In the genomic region with DNA sequence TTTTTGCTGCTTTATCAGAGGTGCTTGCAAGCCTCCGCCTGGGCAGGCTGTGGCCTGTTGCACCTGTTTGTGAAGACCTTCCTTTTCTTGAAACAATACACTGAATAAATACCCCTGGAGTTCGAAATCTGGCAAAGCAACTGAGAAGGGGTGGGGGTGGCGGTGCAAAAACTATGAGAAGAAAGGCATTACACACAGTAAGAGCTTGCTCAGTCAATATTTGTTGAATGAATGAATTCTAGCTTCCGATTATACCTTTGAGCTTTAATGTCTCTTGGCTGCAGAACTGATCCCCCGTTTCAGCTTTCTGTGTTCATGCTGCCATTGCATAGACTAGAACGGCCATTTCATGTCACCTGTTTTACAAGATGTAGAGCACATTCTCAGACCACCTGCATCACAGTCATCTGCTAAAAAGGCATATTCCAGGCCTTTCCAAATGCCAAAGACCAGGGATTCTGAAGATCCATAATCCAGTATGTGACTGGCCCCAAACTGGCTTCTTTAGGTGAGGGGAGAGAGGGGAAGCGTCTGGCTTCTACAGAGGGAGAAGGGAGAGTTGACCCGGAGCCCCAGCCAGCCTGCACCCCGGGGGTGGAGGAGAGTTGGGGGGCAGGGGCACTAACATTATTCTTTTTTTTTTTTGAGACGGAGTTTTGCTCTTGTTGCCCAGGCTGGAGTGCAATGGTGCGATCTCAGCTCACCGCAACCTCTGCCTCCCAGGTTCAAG, we compare ENCODE assay signal across 1 cellular context.
TF ChIP-seq lines count a peak whose summit lies in the region.

No MANE protein-coding gene starts in this region.

TF ChIP-seq in HepG2, 621 proteins besides CTCF, POLR2A, EP300 and RAD21 (continued from another document and continues in another):
- TF ChIP-seq, protein P1, sequence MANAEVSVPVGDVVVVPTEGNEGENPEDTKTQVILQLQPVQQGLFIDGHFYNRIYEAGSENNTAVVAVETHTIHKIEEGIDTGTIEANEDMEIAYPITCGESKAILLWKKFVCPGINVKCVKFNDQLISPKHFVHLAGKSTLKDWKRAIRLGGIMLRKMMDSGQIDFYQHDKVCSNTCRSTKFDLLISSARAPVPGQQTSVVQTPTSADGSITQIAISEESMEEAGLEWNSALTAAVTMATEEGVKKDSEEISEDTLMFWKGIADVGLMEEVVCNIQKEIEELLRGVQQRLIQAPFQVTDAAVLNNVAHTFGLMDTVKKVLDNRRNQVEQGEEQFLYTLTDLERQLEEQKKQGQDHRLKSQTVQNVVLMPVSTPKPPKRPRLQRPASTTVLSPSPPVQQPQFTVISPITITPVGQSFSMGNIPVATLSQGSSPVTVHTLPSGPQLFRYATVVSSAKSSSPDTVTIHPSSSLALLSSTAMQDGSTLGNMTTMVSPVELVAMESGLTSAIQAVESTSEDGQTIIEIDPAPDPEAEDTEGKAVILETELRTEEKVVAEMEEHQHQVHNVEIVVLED (CRISPR knock-in tag; IDR thresholded peaks at IDR 0.05; ENCODE audit: borderline replicate concordance) = no peak
- TF ChIP-seq ETV5 (CRISPR knock-in tag; IDR thresholded peaks at IDR 0.05; ENCODE audit: borderline replicate concordance) (peak; percentile 95), KAT8 (CRISPR knock-in tag; IDR thresholded peaks at IDR 0.05) (peak; percentile 48; the same call in 1 of the 2 replicates), RXRB (CRISPR knock-in tag; IDR thresholded peaks at IDR 0.05; ENCODE audit: borderline replicate concordance) (peak; percentile 78), CC2D1A (CRISPR knock-in tag; IDR thresholded peaks at IDR 0.05) (no peak), ZNF354B (CRISPR knock-in tag; IDR thresholded peaks at IDR 0.05) (no peak), ZSCAN9 (CRISPR knock-in tag; IDR thresholded peaks at IDR 0.05; ENCODE audit: borderline replicate concordance) (peak; percentile 78; the same call in 1 of the 2 replicates), STAG1 (CRISPR knock-in tag; IDR thresholded peaks at IDR 0.05) (peak; percentile 32), ZNF549 (CRISPR knock-in tag; IDR thresholded peaks at IDR 0.05) (no peak), RBM22 (optimal IDR thresholded peaks at IDR 0.05; ENCODE audit: low read length) (no peak), ZNF674 (CRISPR knock-in tag; IDR thresholded peaks at IDR 0.05; ENCODE audit: low read depth) (no peak), ZNF589 (CRISPR knock-in tag; conservative IDR thresholded peaks at IDR 0.05) (no peak), KDM3A (CRISPR knock-in tag; IDR thresholded peaks at IDR 0.05; ENCODE audit: low read depth) (peak; percentile 53; the same call in 1 of the 2 replicates), MTA1 (CRISPR knock-in tag; IDR thresholded peaks at IDR 0.05; ENCODE audit: borderline replicate concordance) (no peak), ZNF256 (CRISPR knock-in tag; conservative IDR thresholded peaks at IDR 0.05) (no peak), ZNF207 (IDR thresholded peaks at IDR 0.05; ENCODE audit: borderline replicate concordance) (no peak), HOXA9 (CRISPR knock-in tag; IDR thresholded peaks at IDR 0.05; ENCODE audit: borderline replicate concordance) (no peak), ZNF484 (CRISPR knock-in tag; IDR thresholded peaks at IDR 0.05; ENCODE audit: borderline replicate concordance, low read depth) (no peak), ZNF782 (CRISPR knock-in tag; IDR thresholded peaks at IDR 0.05; ENCODE audit: borderline replicate concordance) (no peak), FOSL1 (CRISPR knock-in tag; IDR thresholded peaks at IDR 0.05; ENCODE audit: borderline replicate concordance) (no peak), ZNF543 (CRISPR knock-in tag; IDR thresholded peaks at IDR 0.05) (no peak), ZNF317 (CRISPR knock-in tag; IDR thresholded peaks at IDR 0.05) (no peak), ZNF577 (CRISPR knock-in tag; IDR thresholded peaks at IDR 0.05; ENCODE audit: borderline replicate concordance, low read depth) (no peak), REPIN1 (CRISPR knock-in tag; IDR thresholded peaks at IDR 0.05; ENCODE audit: borderline replicate concordance, low read depth) (no peak), DMAP1 (CRISPR knock-in tag; IDR thresholded peaks at IDR 0.05) (no peak; the same call in 1 of the 2 replicates), POLR2G (IDR thresholded peaks at IDR 0.05; ENCODE audit: low read depth, low read length) (0 out of 2 replicates have a peak, but pooled peaks have one; percentile 22), ZFP1 (CRISPR knock-in tag; IDR thresholded peaks at IDR 0.05) (peak; percentile 49; the same call in 1 of the 2 replicates), HMGA1 (CRISPR knock-in tag; conservative IDR thresholded peaks at IDR 0.05) (no peak), SMAD9 (CRISPR knock-in tag; IDR thresholded peaks at IDR 0.05) (no peak), NR2F1 (CRISPR knock-in tag; IDR thresholded peaks at IDR 0.05) (no peak)
- TF ChIP-seq, protein P2, sequence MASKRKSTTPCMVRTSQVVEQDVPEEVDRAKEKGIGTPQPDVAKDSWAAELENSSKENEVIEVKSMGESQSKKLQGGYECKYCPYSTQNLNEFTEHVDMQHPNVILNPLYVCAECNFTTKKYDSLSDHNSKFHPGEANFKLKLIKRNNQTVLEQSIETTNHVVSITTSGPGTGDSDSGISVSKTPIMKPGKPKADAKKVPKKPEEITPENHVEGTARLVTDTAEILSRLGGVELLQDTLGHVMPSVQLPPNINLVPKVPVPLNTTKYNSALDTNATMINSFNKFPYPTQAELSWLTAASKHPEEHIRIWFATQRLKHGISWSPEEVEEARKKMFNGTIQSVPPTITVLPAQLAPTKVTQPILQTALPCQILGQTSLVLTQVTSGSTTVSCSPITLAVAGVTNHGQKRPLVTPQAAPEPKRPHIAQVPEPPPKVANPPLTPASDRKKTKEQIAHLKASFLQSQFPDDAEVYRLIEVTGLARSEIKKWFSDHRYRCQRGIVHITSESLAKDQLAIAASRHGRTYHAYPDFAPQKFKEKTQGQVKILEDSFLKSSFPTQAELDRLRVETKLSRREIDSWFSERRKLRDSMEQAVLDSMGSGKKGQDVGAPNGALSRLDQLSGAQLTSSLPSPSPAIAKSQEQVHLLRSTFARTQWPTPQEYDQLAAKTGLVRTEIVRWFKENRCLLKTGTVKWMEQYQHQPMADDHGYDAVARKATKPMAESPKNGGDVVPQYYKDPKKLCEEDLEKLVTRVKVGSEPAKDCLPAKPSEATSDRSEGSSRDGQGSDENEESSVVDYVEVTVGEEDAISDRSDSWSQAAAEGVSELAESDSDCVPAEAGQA (IDR thresholded peaks at IDR 0.05; ENCODE audit: low read depth) = no peak
- TF ChIP-seq, protein P2 (CRISPR knock-in tag; IDR thresholded peaks at IDR 0.05; ENCODE audit: borderline replicate concordance) = no peak
- TF ChIP-seq, protein P3, sequence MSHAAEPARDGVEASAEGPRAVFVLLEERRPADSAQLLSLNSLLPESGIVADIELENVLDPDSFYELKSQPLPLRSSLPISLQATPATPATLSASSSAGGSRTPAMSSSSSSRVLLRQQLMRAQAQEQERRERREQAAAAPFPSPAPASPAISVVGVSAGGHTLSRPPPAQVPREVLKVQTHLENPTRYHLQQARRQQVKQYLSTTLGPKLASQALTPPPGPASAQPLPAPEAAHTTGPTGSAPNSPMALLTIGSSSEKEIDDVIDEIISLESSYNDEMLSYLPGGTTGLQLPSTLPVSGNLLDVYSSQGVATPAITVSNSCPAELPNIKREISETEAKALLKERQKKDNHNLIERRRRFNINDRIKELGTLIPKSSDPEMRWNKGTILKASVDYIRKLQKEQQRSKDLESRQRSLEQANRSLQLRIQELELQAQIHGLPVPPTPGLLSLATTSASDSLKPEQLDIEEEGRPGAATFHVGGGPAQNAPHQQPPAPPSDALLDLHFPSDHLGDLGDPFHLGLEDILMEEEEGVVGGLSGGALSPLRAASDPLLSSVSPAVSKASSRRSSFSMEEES (CRISPR knock-in tag; IDR thresholded peaks at IDR 0.05) = peak; percentile 83
- TF ChIP-seq, protein P4, sequence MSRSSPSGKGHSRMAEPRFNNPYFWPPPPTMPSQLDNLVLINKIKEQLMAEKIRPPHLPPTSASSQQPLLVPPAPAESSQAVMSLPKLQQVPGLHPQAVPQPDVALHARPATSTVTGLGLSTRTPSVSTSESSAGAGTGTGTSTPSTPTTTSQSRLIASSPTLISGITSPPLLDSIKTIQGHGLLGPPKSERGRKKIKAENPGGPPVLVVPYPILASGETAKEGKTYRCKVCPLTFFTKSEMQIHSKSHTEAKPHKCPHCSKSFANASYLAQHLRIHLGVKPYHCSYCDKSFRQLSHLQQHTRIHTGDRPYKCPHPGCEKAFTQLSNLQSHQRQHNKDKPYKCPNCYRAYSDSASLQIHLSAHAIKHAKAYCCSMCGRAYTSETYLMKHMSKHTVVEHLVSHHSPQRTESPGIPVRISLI (CRISPR knock-in tag; IDR thresholded peaks at IDR 0.05; ENCODE audit: borderline replicate concordance) = peak; percentile 43; the same call in 1 of the 2 replicates
- TF ChIP-seq, protein P5, sequence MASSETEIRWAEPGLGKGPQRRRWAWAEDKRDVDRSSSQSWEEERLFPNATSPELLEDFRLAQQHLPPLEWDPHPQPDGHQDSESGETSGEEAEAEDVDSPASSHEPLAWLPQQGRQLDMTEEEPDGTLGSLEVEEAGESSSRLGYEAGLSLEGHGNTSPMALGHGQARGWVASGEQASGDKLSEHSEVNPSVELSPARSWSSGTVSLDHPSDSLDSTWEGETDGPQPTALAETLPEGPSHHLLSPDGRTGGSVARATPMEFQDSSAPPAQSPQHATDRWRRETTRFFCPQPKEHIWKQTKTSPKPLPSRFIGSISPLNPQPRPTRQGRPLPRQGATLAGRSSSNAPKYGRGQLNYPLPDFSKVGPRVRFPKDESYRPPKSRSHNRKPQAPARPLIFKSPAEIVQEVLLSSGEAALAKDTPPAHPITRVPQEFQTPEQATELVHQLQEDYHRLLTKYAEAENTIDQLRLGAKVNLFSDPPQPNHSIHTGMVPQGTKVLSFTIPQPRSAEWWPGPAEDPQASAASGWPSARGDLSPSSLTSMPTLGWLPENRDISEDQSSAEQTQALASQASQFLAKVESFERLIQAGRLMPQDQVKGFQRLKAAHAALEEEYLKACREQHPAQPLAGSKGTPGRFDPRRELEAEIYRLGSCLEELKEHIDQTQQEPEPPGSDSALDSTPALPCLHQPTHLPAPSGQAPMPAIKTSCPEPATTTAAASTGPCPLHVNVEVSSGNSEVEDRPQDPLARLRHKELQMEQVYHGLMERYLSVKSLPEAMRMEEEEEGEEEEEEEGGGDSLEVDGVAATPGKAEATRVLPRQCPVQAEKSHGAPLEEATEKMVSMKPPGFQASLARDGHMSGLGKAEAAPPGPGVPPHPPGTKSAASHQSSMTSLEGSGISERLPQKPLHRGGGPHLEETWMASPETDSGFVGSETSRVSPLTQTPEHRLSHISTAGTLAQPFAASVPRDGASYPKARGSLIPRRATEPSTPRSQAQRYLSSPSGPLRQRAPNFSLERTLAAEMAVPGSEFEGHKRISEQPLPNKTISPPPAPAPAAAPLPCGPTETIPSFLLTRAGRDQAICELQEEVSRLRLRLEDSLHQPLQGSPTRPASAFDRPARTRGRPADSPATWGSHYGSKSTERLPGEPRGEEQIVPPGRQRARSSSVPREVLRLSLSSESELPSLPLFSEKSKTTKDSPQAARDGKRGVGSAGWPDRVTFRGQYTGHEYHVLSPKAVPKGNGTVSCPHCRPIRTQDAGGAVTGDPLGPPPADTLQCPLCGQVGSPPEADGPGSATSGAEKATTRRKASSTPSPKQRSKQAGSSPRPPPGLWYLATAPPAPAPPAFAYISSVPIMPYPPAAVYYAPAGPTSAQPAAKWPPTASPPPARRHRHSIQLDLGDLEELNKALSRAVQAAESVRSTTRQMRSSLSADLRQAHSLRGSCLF (CRISPR knock-in tag; IDR thresholded peaks at IDR 0.05; ENCODE audit: borderline replicate concordance) = no peak
- TF ChIP-seq, protein P6, sequence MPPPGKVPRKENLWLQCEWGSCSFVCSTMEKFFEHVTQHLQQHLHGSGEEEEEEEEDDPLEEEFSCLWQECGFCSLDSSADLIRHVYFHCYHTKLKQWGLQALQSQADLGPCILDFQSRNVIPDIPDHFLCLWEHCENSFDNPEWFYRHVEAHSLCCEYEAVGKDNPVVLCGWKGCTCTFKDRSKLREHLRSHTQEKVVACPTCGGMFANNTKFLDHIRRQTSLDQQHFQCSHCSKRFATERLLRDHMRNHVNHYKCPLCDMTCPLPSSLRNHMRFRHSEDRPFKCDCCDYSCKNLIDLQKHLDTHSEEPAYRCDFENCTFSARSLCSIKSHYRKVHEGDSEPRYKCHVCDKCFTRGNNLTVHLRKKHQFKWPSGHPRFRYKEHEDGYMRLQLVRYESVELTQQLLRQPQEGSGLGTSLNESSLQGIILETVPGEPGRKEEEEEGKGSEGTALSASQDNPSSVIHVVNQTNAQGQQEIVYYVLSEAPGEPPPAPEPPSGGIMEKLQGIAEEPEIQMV (CRISPR knock-in tag; IDR thresholded peaks at IDR 0.05; ENCODE audit: low read depth) = no peak
- TF ChIP-seq, protein P7, sequence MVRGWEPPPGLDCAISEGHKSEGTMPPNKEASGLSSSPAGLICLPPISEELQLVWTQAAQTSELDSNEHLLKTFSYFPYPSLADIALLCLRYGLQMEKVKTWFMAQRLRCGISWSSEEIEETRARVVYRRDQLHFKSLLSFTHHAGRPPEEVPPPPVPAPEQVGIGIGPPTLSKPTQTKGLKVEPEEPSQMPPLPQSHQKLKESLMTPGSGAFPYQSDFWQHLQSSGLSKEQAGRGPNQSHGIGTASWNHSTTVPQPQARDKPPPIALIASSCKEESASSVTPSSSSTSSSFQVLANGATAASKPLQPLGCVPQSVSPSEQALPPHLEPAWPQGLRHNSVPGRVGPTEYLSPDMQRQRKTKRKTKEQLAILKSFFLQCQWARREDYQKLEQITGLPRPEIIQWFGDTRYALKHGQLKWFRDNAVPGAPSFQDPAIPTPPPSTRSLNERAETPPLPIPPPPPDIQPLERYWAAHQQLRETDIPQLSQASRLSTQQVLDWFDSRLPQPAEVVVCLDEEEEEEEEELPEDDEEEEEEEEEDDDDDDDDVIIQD (CRISPR knock-in tag; IDR thresholded peaks at IDR 0.05; ENCODE audit: low read depth) = peak; percentile 83
